ENCODE assay signal across 17 cellular contexts in genomic region chr9:75648021-75648420, GRCh38.
DNase-seq lines count a peak whose midpoint lies in the region; ATAC-seq lines count a peak whose summit lies in the region.
"Had no signal": no experiment of that assay in that cellular context is flagged by ENCODE, and none has a peak within 500 bp of the region (broad histone marks: within the 10 kb centered on the region; RNA-seq: fewer than 3 reads in every experiment).

No MANE protein-coding gene starts in this region.

- H3K4me1 Mint-ChIP-seq in stimulated activated naive CD8-positive, alpha-beta T cell treated with anti-CD3 and anti-CD28 coated beads, Interleukin-15, amount 100 ng/mL, for 72 hours = no peaks in the 10 kb centered on the region
- H3K4me1 Mint-ChIP-seq: CD4-positive, alpha-beta memory T cell had no signal

- peaks cover 25% of the 10 kb centered on the region for H3K27me3 Mint-ChIP-seq in stimulated activated naive CD8-positive, alpha-beta T cell treated with anti-CD3 and anti-CD28 coated beads, Interleukin-15, amount 100 ng/mL, for 72 hours

- no peak for DNase-seq in stimulated activated naive CD8-positive, alpha-beta T cell treated with anti-CD3 and anti-CD28 coated beads, Interleukin-15, amount 100 ng/mL, for 72 hours
- DNase-seq in stimulated activated naive CD8-positive, alpha-beta T cell treated with anti-CD3 and anti-CD28 coated beads, Interleukin-15, Interleukin-2, amounts not matched to agents 100 U/mL and 50 U/mL, for 24 hours = no peak
- DNase-seq in SW480 (ENCODE audit: low spot score) (peak; percentile 54), myocyte (ENCODE audit: low read depth) (peak; percentile 5), AG08395 (ENCODE audit: low spot score) (no peak), midbrain (lab: John Stamatoyannopoulos, UW) (no peak)
- DNase-seq: 8988T; ACHN; C1 segment of cervical spinal cord; Caco-2; CD4-positive, alpha-beta memory T cell; DMS153; DND-41; GOT3; HCEC 1CT had no signal

- H3K9me3 Mint-ChIP-seq in stimulated activated naive CD8-positive, alpha-beta T cell treated with anti-CD3 and anti-CD28 coated beads, Interleukin-15, amount 100 ng/mL, for 72 hours = no peaks in the 10 kb centered on the region

- H3K27ac Mint-ChIP-seq in stimulated activated naive CD8-positive, alpha-beta T cell treated with anti-CD3 and anti-CD28 coated beads, Interleukin-15, amount 100 ng/mL, for 72 hours = no peak overlapping the region
- H3K27ac Mint-ChIP-seq: CD4-positive, alpha-beta memory T cell had no signal

- H3K4me3 Mint-ChIP-seq in stimulated activated naive CD8-positive, alpha-beta T cell treated with anti-CD3 and anti-CD28 coated beads, Interleukin-15, amount 100 ng/mL, for 72 hours = no peak overlapping the region
- H3K4me3 Mint-ChIP-seq: CD4-positive, alpha-beta memory T cell had no signal

- peak; percentile 42 for ATAC-seq in stimulated activated naive CD8-positive, alpha-beta T cell treated with anti-CD3 and anti-CD28 coated beads, Interleukin-15, amount 100 ng/mL, for 72 hours
- no peak for ATAC-seq in stimulated activated naive CD8-positive, alpha-beta T cell treated with anti-CD3 and anti-CD28 coated beads, Interleukin-15, Interleukin-2, amounts not matched to agents 100 U/mL and 50 U/mL, for 24 hours
- ATAC-seq in HG02571 (IDR thresholded peaks at IDR 0.05; ENCODE audit: unreplicated experiment) = no peak
- ATAC-seq: A549 had no signal

Comparison
In these comparisons a context has a peak if more than half of its experiments do, and no peak if none do; other contexts are left out.
1. DNase-seq: peak in SW480 (single experiment) and myocyte (single experiment); none in stimulated activated naive CD8-positive, alpha-beta T cell treated with anti-CD3 and anti-CD28 coated beads, Interleukin-15, amount 100 ng/mL, for 72 hours (0 of 2), stimulated activated naive CD8-positive, alpha-beta T cell treated with anti-CD3 and anti-CD28 coated beads, Interleukin-15, Interleukin-2, amounts not matched to agents 100 U/mL and 50 U/mL, for 24 hours (single experiment), AG08395 (single experiment) and midbrain (single experiment).